Comparison of ENCODE assay signal across 27 cellular contexts in genomic region chr5:9428272-9428671, GRCh38.
DNase-seq lines count a peak whose midpoint lies in the region; ATAC-seq, FAIRE-seq and TF ChIP-seq lines count a peak whose summit lies in the region.
"Had no signal": no experiment of that assay in that cellular context is flagged by ENCODE, and none has a peak within 500 bp of the region (broad histone marks: within the 10 kb centered on the region; RNA-seq: fewer than 3 reads in every experiment).

No MANE protein-coding gene starts in this region.

- H3K4me2 ChIP-seq in HepG2 (ENCODE audit: low read depth, low read length): no peak overlapping the region
- H3K4me2 ChIP-seq: PC-9 had no signal

- H3K36me3 ChIP-seq in HepG2 (replicated peaks in 1 of 2; ENCODE audit: control insufficient read depth in 1 of 2, insufficient read depth in 2 of 2, low read length in 2 of 2): no peaks in the 10 kb centered on the region
- H3K36me3 ChIP-seq: suprapubic skin had no signal

- no peak overlapping the region for H3K9ac ChIP-seq in HepG2 (ENCODE audit: insufficient read depth, low read depth, low read length)

- TF ChIP-seq EP300 in HepG2 (IDR thresholded peaks at IDR 0.05; ENCODE audit: low read depth in 2 of 2, low read length in 2 of 2) (no peak), HepG2 (CRISPR knock-in tag; IDR thresholded peaks at IDR 0.05; ENCODE audit: borderline replicate concordance) (no peak)

- POLR2A ChIA-PET in HepG2 (lab: Yijun Ruan, JAX): no interaction called here
- POLR2A ChIA-PET in activated CD4-positive, alpha-beta T cell treated with anti-CD3 and anti-CD28 coated beads for 36 hours (lab: Charles Lee): no interaction called here

- H3K9me3 Mint-ChIP-seq in activated CD4-positive, alpha-beta T cell treated with anti-CD3 and anti-CD28 coated beads for 36 hours (ENCODE audit: low read depth): no peaks in the 10 kb centered on the region
- H3K9me3 Mint-ChIP-seq: activated naive CD8-positive, alpha-beta T cell treated with anti-CD3 and anti-CD28 coated beads for 36 hours; mesothelial cell of epicardium had no signal

- H3K79me2 ChIP-seq in HepG2 (ENCODE audit: insufficient read depth, low read length): no peaks in the 10 kb centered on the region

- no peak for FAIRE-seq in RCC 7860 (lab: Jason Lieb, UNC)
- FAIRE-seq in HepG2 (lab: Jason Lieb, UNC): no peak
- FAIRE-seq: astrocyte, keratinocyte had no signal

- no peak overlapping the region for H2AFZ ChIP-seq in HepG2 (ENCODE audit: low read length)
- H2AFZ ChIP-seq: PC-9 had no signal

- H3K27ac Mint-ChIP-seq in activated CD4-positive, alpha-beta T cell treated with anti-CD3 and anti-CD28 coated beads for 36 hours: no peak overlapping the region
- H3K27ac Mint-ChIP-seq: activated naive CD8-positive, alpha-beta T cell treated with anti-CD3 and anti-CD28 coated beads for 36 hours; CD14-positive monocyte; effector memory CD8-positive, alpha-beta T cell; mesothelial cell of epicardium; naive B cell; T-helper 2 cell treated with Interferon-gamma antibody and Interleukin-4, amounts not matched to agents 5 μg/mL and 100 μg/mL, for 36 hours had no signal

- H3K4me3 ChIP-seq in HepG2 (replicated peaks in 1 of 3; ENCODE audit: insufficient read depth in 1 of 3, low read depth in 2 of 3, low read length in 3 of 3): no peak overlapping the region
- H3K4me3 ChIP-seq: PC-9, suprapubic skin had no signal

- H3K36me3 Mint-ChIP-seq in activated CD4-positive, alpha-beta T cell treated with anti-CD3 and anti-CD28 coated beads for 36 hours (ENCODE audit: low read depth): no peaks in the 10 kb centered on the region
- H3K36me3 Mint-ChIP-seq: activated naive CD8-positive, alpha-beta T cell treated with anti-CD3 and anti-CD28 coated beads for 36 hours; CD14-positive monocyte; mesothelial cell of epicardium; naive B cell had no signal

- ATAC-seq in GM18873 (IDR thresholded peaks at IDR 0.05; ENCODE audit: low FRiP score, unreplicated experiment) (peak; percentile 72), HG02678 (IDR thresholded peaks at IDR 0.05; ENCODE audit: unreplicated experiment) (peak; percentile 69), HG03342 (IDR thresholded peaks at IDR 0.05; ENCODE audit: unreplicated experiment) (peak; percentile 56), HepG2 (no peak)
- no peak for ATAC-seq in activated CD4-positive, alpha-beta T cell treated with anti-CD3 and anti-CD28 coated beads for 36 hours
- ATAC-seq: effector memory CD8-positive, alpha-beta T cell; left ventricle myocardium superior had no signal

- H4K20me1 ChIP-seq in HepG2 (ENCODE audit: insufficient read depth, low read length): no peaks in the 10 kb centered on the region

- no peaks in the 10 kb centered on the region for H3K27me3 ChIP-seq in HepG2 (ENCODE audit: control insufficient read depth in 1 of 2, insufficient read depth in 2 of 2, low read length in 2 of 2)
- H3K27me3 ChIP-seq: suprapubic skin had no signal

- BruUV-seq in HepG2 (replicated peaks; lab: Mats Ljungman, UMichigan): no TSS peak

- no peaks in the 10 kb centered on the region for H3K4me1 Mint-ChIP-seq in activated CD4-positive, alpha-beta T cell treated with anti-CD3 and anti-CD28 coated beads for 36 hours
- H3K4me1 Mint-ChIP-seq: activated naive CD8-positive, alpha-beta T cell treated with anti-CD3 and anti-CD28 coated beads for 36 hours; CD14-positive monocyte; naive B cell had no signal

- intact Hi-C loops in HepG2 (cut with micrococcal nuclease; ENCODE audit: unreplicated experiment): no loop called here
- intact Hi-C loops in activated CD4-positive, alpha-beta T cell treated with anti-CD3 and anti-CD28 coated beads for 36 hours (cut with DNase I, micrococcal nuclease): no loop called here

- DNase-seq in RCC 7860 (ENCODE audit: low spot score) (no peak), HepG2 (ENCODE audit: low spot score) (no peak), NCI-H82 treated with DMSO at 0.1 percent for 48 hours (lab: John Stamatoyannopoulos, UW; ENCODE audit: unreplicated experiment) (no peak)
- no peak for DNase-seq in activated CD4-positive, alpha-beta T cell treated with anti-CD3 and anti-CD28 coated beads for 36 hours
- DNase-seq: activated CD4-positive, alpha-beta T cell treated with anti-CD3 and anti-CD28 coated beads for 4 hours; activated naive CD8-positive, alpha-beta T cell treated with anti-CD3 and anti-CD28 coated beads for 36 hours; activated T-cell treated with anti-CD3 and anti-CD28 coated beads for 4 hours; cortex of kidney; effector memory CD8-positive, alpha-beta T cell; erythroblast; left ventricle myocardium superior; naive B cell; NCI-H1048; NCI-H187; NCI-H524; PC-9; SHP77; stimulated activated naive CD4-positive, alpha-beta T cell had no signal

- TF ChIP-seq POLR2A in HepG2 (IDR thresholded peaks at IDR 0.05; ENCODE audit: insufficient read depth in 1 of 2, low read depth in 2 of 2, low read length in 2 of 2): no peak

- H3K4me1 ChIP-seq in HepG2 (ENCODE audit: insufficient read depth, low read length): no peaks in the 10 kb centered on the region
- H3K4me1 ChIP-seq: suprapubic skin had no signal

- no peak for TF ChIP-seq RAD21 in HepG2 (CRISPR knock-in tag; IDR thresholded peaks at IDR 0.05)

- CTCF ChIA-PET in HepG2 (lab: Yijun Ruan, JAX; ENCODE audit: low intra/inter-chr PET ratio, low total read pairs): no interaction called here
- CTCF ChIA-PET in activated CD4-positive, alpha-beta T cell treated with anti-CD3 and anti-CD28 coated beads for 36 hours (lab: Charles Lee): no interaction called here

- in situ Hi-C loops in HepG2 (cut with HindIII; ENCODE audit: extremely low pct_ligation_motif_present, low pct_unique_long_range_greater_than_20kb): no loop called here

- TF ChIP-seq CTCF in HepG2 (CRISPR knock-in tag; IDR thresholded peaks at IDR 0.05): no peak

- H3K27me3 Mint-ChIP-seq in activated CD4-positive, alpha-beta T cell treated with anti-CD3 and anti-CD28 coated beads for 36 hours: no peaks in the 10 kb centered on the region
- H3K27me3 Mint-ChIP-seq: activated naive CD8-positive, alpha-beta T cell treated with anti-CD3 and anti-CD28 coated beads for 36 hours; effector memory CD8-positive, alpha-beta T cell; naive B cell had no signal

- no peak overlapping the region for H3K4me3 Mint-ChIP-seq in activated CD4-positive, alpha-beta T cell treated with anti-CD3 and anti-CD28 coated beads for 36 hours
- H3K4me3 Mint-ChIP-seq: activated naive CD8-positive, alpha-beta T cell treated with anti-CD3 and anti-CD28 coated beads for 36 hours; CD14-positive monocyte; effector memory CD8-positive, alpha-beta T cell; mesothelial cell of epicardium; naive B cell; T-helper 2 cell treated with Interferon-gamma antibody and Interleukin-4, amounts not matched to agents 5 μg/mL and 100 μg/mL, for 36 hours had no signal

- no peak overlapping the region for H3K27ac ChIP-seq in HepG2 (ENCODE audit: extremely low read length, insufficient read depth, low read length)
- H3K27ac ChIP-seq: PC-9, suprapubic skin had no signal

- H3K9me3 ChIP-seq in HepG2 (ENCODE audit: low read length): no peaks in the 10 kb centered on the region
- H3K9me3 ChIP-seq: suprapubic skin had no signal

- WGBS in HepG2 (ENCODE audit: low lambda C conversion rate): 3% methylated on average over 4 of the region's 4 CpGs

TF ChIP-seq in HepG2, 621 proteins besides CTCF, POLR2A, EP300 and RAD21:
- TF ChIP-seq SMARCE1 (IDR thresholded peaks at IDR 0.05; ENCODE audit: borderline replicate concordance) (no peak), BCL6 (CRISPR knock-in tag; IDR thresholded peaks at IDR 0.05) (no peak), POLR2G (IDR thresholded peaks at IDR 0.05; ENCODE audit: low read depth, low read length) (no peak), ZNF749 (CRISPR knock-in tag; IDR thresholded peaks at IDR 0.05; ENCODE audit: borderline replicate concordance) (no peak), MBD4 (IDR thresholded peaks at IDR 0.05; ENCODE audit: borderline replicate concordance, low read length) (no peak), PITX1 (CRISPR knock-in tag; IDR thresholded peaks at IDR 0.05) (no peak), ZNF629 (CRISPR knock-in tag; conservative IDR thresholded peaks at IDR 0.05) (no peak), ZNF24 (IDR thresholded peaks at IDR 0.05) (no peak)
- TF ChIP-seq, protein P1, sequence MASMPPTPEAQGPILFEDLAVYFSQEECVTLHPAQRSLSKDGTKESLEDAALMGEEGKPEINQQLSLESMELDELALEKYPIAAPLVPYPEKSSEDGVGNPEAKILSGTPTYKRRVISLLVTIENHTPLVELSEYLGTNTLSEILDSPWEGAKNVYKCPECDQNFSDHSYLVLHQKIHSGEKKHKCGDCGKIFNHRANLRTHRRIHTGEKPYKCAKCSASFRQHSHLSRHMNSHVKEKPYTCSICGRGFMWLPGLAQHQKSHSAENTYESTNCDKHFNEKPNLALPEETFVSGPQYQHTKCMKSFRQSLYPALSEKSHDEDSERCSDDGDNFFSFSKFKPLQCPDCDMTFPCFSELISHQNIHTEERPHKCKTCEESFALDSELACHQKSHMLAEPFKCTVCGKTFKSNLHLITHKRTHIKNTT (CRISPR knock-in tag; IDR thresholded peaks at IDR 0.05): no peak

Comparison
In these comparisons a context has a peak if more than half of its experiments do, and no peak if none do; other contexts are left out.
1. ATAC-seq: peak in GM18873 (single experiment), HG02678 (single experiment) and HG03342 (single experiment); none in HepG2 (single experiment) and activated CD4-positive, alpha-beta T cell treated with anti-CD3 and anti-CD28 coated beads for 36 hours (single experiment).